In the genomic region with DNA sequence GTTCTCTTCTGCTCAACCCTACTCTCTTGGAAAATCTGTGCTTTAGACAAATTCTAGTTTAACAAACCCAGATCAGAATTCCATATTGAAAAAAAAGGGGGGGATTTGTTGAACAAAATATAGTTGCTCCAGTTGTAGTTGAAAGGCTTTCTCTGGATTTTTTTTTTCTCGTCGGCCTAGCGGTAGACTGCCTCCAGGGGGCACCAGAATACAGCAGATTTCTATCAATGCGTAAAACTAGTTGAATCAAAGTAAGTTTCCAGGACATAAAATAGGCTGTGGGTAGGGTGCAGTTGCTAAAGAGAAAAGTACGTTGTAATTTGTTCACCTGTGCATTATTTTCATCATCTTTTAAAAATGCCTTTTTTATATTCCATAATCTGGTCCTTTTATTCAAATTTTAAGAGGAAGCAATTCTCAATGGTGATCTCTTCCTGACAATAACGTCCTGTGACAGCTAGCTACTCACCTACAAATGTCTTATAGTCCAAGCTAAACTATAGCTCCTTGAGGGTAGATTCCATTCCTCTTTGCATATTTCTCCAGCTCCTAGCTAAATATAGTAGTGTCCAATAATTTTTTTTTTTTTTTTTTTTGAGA, we compare ENCODE assay signal across 7 cellular contexts.
DNase-seq lines count a peak whose midpoint lies in the region; ATAC-seq, FAIRE-seq and TF ChIP-seq lines count a peak whose summit lies in the region.

No MANE protein-coding gene starts in this region.

- no peak overlapping the region for H3K4me3 ChIP-seq in lower leg skin (ENCODE audit: low read depth, poor library complexity, severe bottlenecking)

- intact Hi-C loops in lower leg skin (cut with DNase I; ENCODE audit: low total_unique reads) = loop anchor here (5.0 kb wide), 1 partner anchor 105 kb away; a partner anchor contains a TSS

- TF ChIP-seq CTCF in GM12873 (IDR thresholded peaks at IDR 0.05; ENCODE audit: insufficient read depth, low read depth, low read length, missing control alignments) = peak; percentile 86
- peak in 1 of 3 donors; percentile 58 for TF ChIP-seq CTCF in lower leg skin (IDR thresholded peaks at IDR 0.05)

- TF ChIP-seq POLR2A in lower leg skin (IDR thresholded peaks at IDR 0.05) = no peak

- peak; percentile 45 for DNase-seq in NCI-H2171 (lab: John Stamatoyannopoulos, UW)
- peak; percentile 35 to 50 for DNase-seq in activated CD4-positive, alpha-beta T cell treated with anti-CD3 and anti-CD28 coated beads for 24 hours (ENCODE audit: low read depth in 2 of 2)
- peak; percentile 66 to 92 for DNase-seq in lower leg skin (ENCODE audit: low spot score in 2 of 2)
- DNase-seq in stimulated activated CD8-positive, alpha-beta memory T cell treated with anti-CD3 and anti-CD28 coated beads, Interleukin-12 subunit alpha, Interleukin-12 subunit beta, amount 100 ng/mL, for 4 hours (ENCODE audit: low read depth) = peak; percentile 19

- peak; percentile 28 for FAIRE-seq in colon (lab: Jason Lieb, UNC)

- WGBS in lower leg skin, 2 donors = 4 to 7% methylated on average over 6 of the region's 6 CpGs

- ATAC-seq in GM21423 (IDR thresholded peaks at IDR 0.05; ENCODE audit: unreplicated experiment) = no peak

Comparison
In these comparisons a context has a peak if more than half of its experiments do, and no peak if none do; other contexts are left out.
1. DNase-seq: peak in every context shown above with its lines; median percentile 79 in lower leg skin; 45 in NCI-H2171; 42 in activated CD4-positive, alpha-beta T cell treated with anti-CD3 and anti-CD28 coated beads for 24 hours; 19 in stimulated activated CD8-positive, alpha-beta memory T cell treated with anti-CD3 and anti-CD28 coated beads, Interleukin-12 subunit alpha, Interleukin-12 subunit beta, amount 100 ng/mL, for 4 hours.